ENCODE assay signal across 1 cellular context in the genomic region with DNA sequence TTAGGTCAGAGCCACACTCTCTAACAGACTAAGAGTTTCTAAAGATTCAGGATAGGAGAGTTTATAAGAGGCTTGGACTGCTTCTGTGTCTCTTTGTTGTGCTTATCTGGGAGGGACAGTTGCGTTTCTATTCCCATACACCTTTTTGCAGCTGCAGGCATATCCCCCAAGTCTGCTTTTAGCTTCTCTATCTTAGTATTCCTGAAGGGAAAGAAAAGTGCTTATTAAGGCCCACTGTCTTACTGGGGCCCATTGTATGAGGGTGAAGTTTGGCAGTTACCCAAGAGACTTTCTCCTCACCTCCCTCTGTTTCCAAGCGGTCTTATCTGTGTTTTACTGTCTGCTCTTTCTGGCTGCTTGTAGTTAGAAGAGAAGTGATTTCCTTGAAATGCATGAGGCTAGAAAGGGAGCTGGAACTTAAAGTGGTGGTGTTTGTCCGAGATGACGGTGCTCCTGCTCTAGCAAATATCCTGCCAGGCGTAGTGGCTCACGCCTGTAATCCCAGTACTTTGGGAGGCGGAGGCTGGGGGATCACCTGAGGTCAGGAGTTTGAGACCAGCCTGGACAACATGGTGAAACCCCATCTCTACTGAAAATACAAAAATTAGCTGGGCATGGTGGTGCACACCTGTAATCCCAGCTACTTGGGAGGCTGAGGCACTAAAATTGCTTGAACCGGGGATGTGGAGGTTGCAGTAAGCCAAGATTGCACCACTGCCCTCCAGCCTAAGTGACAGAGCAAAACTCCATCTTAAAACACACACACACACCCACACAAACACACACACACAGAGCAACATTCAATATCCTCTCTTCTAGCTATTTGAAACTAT.
TF ChIP-seq lines count a peak whose summit lies in the region.
"Not testable (repeated sequence)": the region's sequence is repeated elsewhere in the genome, so short reads cannot be mapped to it uniquely, and the experiment has no call there.

No MANE protein-coding gene starts in this region.

TF ChIP-seq in K562, 482 proteins besides CTCF, POLR2A, EP300 and RAD21 (continues in another document):
- peak; percentile 54 for TF ChIP-seq DACH1 (IDR thresholded peaks at IDR 0.05; ENCODE audit: partially characterized antibody)
- peak; percentile 65; the same call in 1 of the 2 replicates for TF ChIP-seq NCOA1 (IDR thresholded peaks at IDR 0.05; ENCODE audit: low read depth)
- TF ChIP-seq ZNF316 (IDR thresholded peaks at IDR 0.05): peak; percentile 32; the same call in 1 of the 2 replicates
- TF ChIP-seq CBFA2T3 (IDR thresholded peaks at IDR 0.05): peak; percentile 97
- TF ChIP-seq ZKSCAN8 (CRISPR knock-in tag; IDR thresholded peaks at IDR 0.05): 0 out of 2 replicates have a peak, but pooled peaks have one; percentile 55
- peak; percentile 92 for TF ChIP-seq TAL1 (IDR thresholded peaks at IDR 0.05)
- peak; percentile 5 for TF ChIP-seq TAF1 (IDR thresholded peaks at IDR 0.05; ENCODE audit: control insufficient read depth, extremely low read depth, insufficient read depth, low read length, severe bottlenecking)
- TF ChIP-seq, protein P1, sequence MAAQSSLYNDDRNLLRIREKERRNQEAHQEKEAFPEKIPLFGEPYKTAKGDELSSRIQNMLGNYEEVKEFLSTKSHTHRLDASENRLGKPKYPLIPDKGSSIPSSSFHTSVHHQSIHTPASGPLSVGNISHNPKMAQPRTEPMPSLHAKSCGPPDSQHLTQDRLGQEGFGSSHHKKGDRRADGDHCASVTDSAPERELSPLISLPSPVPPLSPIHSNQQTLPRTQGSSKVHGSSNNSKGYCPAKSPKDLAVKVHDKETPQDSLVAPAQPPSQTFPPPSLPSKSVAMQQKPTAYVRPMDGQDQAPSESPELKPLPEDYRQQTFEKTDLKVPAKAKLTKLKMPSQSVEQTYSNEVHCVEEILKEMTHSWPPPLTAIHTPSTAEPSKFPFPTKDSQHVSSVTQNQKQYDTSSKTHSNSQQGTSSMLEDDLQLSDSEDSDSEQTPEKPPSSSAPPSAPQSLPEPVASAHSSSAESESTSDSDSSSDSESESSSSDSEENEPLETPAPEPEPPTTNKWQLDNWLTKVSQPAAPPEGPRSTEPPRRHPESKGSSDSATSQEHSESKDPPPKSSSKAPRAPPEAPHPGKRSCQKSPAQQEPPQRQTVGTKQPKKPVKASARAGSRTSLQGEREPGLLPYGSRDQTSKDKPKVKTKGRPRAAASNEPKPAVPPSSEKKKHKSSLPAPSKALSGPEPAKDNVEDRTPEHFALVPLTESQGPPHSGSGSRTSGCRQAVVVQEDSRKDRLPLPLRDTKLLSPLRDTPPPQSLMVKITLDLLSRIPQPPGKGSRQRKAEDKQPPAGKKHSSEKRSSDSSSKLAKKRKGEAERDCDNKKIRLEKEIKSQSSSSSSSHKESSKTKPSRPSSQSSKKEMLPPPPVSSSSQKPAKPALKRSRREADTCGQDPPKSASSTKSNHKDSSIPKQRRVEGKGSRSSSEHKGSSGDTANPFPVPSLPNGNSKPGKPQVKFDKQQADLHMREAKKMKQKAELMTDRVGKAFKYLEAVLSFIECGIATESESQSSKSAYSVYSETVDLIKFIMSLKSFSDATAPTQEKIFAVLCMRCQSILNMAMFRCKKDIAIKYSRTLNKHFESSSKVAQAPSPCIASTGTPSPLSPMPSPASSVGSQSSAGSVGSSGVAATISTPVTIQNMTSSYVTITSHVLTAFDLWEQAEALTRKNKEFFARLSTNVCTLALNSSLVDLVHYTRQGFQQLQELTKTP (IDR thresholded peaks at IDR 0.05; ENCODE audit: low read depth in 1 of 2, partially characterized antibody in 2 of 2): peak in 1 of 2 experiments; percentile 70
- TF ChIP-seq, protein P2, sequence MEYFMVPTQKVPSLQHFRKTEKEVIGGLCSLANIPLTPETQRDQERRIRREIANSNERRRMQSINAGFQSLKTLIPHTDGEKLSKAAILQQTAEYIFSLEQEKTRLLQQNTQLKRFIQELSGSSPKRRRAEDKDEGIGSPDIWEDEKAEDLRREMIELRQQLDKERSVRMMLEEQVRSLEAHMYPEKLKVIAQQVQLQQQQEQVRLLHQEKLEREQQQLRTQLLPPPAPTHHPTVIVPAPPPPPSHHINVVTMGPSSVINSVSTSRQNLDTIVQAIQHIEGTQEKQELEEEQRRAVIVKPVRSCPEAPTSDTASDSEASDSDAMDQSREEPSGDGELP (CRISPR knock-in tag; IDR thresholded peaks at IDR 0.05; ENCODE audit: borderline replicate concordance): 0 out of 2 replicates have a peak, but pooled peaks have one; percentile 18
- peak; percentile 90 for TF ChIP-seq LEF1 (IDR thresholded peaks at IDR 0.05)
- peak; percentile 42; the same call in 1 of the 2 replicates for TF ChIP-seq DMBX1 (CRISPR knock-in tag; IDR thresholded peaks at IDR 0.05; ENCODE audit: borderline replicate concordance)
- peak; percentile 66; the same call in 1 of the 2 replicates for TF ChIP-seq CTBP1 (IDR thresholded peaks at IDR 0.05; ENCODE audit: borderline replicate concordance)
- TF ChIP-seq SOX6 (IDR thresholded peaks at IDR 0.05): peak; percentile 97
- TF ChIP-seq CCNT2 (IDR thresholded peaks at IDR 0.05; ENCODE audit: borderline replicate concordance, extremely low read depth, insufficient read length, low read depth, low read length): peak; percentile 51
- peak; percentile 82; the same call in 1 of the 2 replicates for TF ChIP-seq SMARCA5 (IDR thresholded peaks at IDR 0.05)
- peak; percentile 73 for TF ChIP-seq FOXM1 (IDR thresholded peaks at IDR 0.05; ENCODE audit: low read depth)
- not testable (repeated sequence) for TF ChIP-seq FOXM1 (CRISPR knock-in tag; IDR thresholded peaks at IDR 0.05; ENCODE audit: low read depth); MYNN (CRISPR knock-in tag; IDR thresholded peaks at IDR 0.05); NR4A1 (CRISPR knock-in tag; IDR thresholded peaks at IDR 0.05); TEAD4 (CRISPR knock-in tag; IDR thresholded peaks at IDR 0.05; ENCODE audit: borderline replicate concordance)
- TF ChIP-seq C11orf30 (IDR thresholded peaks at IDR 0.05; ENCODE audit: low read depth): peak; percentile 34; the same call in 1 of the 2 replicates
- TF ChIP-seq RBM25 (IDR thresholded peaks at IDR 0.05; ENCODE audit: low read depth, low read length, severe bottlenecking): peak; percentile 41
- TF ChIP-seq THRAP3 (IDR thresholded peaks at IDR 0.05; ENCODE audit: borderline replicate concordance): 0 out of 2 replicates have a peak, but pooled peaks have one; percentile 56
- TF ChIP-seq MTA2 (IDR thresholded peaks at IDR 0.05; ENCODE audit: low read depth): peak; percentile 87
- peak; percentile 96 for TF ChIP-seq CBFA2T2 (conservative IDR thresholded peaks at IDR 0.05)
- peak; percentile 39; the same call in 1 of the 2 replicates for TF ChIP-seq KLF1 (tag; IDR thresholded peaks at IDR 0.05)
- peak; percentile 83 to 91 for TF ChIP-seq TRIM24 (IDR thresholded peaks at IDR 0.05)
- 0 out of 2 replicates have a peak, but pooled peaks have one; percentile 76 for TF ChIP-seq HDGF (IDR thresholded peaks at IDR 0.05)
- TF ChIP-seq CHAMP1 (IDR thresholded peaks at IDR 0.05): peak; percentile 41; the same call in 1 of the 2 replicates
- TF ChIP-seq MAFG (tag; conservative IDR thresholded peaks at IDR 0.05): peak; percentile 48; the same call in 1 of the 2 replicates
- TF ChIP-seq MNT (conservative IDR thresholded peaks at IDR 0.05): peak in 1 of 2 experiments; percentile 31; a peak in 1 of 4 replicates
- peak; percentile 84 for TF ChIP-seq SMARCA4 (IDR thresholded peaks at IDR 0.05)
- peak; percentile 68 for TF ChIP-seq POLR2AphosphoS5 (IDR thresholded peaks at IDR 0.05; ENCODE audit: control insufficient read depth, insufficient read depth, low read depth, low read length)
- peak; percentile 79 for TF ChIP-seq SMARCE1 (IDR thresholded peaks at IDR 0.05)
- TF ChIP-seq GATA2 (CRISPR knock-in tag; IDR thresholded peaks at IDR 0.05): peak; percentile 78
- TF ChIP-seq PML (IDR thresholded peaks at IDR 0.05; ENCODE audit: low read length): peak; percentile 72
- TF ChIP-seq PHB2 (IDR thresholded peaks at IDR 0.05; ENCODE audit: low read depth): 0 out of 2 replicates have a peak, but pooled peaks have one; percentile 31
- TF ChIP-seq NCOR1 (IDR thresholded peaks at IDR 0.05): peak; percentile 94
- TF ChIP-seq HDAC1 (IDR thresholded peaks at IDR 0.05): peak in 1 of 2 experiments; percentile 78; a peak in 2 of 4 replicates
- peak; percentile 18; the same call in 1 of the 2 replicates for TF ChIP-seq MEF2A (IDR thresholded peaks at IDR 0.05; ENCODE audit: control insufficient read depth, low read depth, low read length)
- peak; percentile 55; the same call in 1 of the 2 replicates for TF ChIP-seq STAT5A (IDR thresholded peaks at IDR 0.05; ENCODE audit: borderline replicate concordance, low read length)
- peak in 1 of 2 experiments; percentile 12; a peak in 2 of 4 replicates for TF ChIP-seq RCOR1 (IDR thresholded peaks at IDR 0.05; ENCODE audit: borderline replicate concordance in 1 of 2, low read depth in 2 of 2, low read length in 2 of 2)
- peak; percentile 24 for TF ChIP-seq POLR3A (IDR thresholded peaks at IDR 0.05; ENCODE audit: borderline replicate concordance, extremely low read depth, insufficient read depth, insufficient read length)
- peak; percentile 51; the same call in 1 of the 2 replicates for TF ChIP-seq MYNN (IDR thresholded peaks at IDR 0.05)
- TF ChIP-seq HDAC3 (IDR thresholded peaks at IDR 0.05; ENCODE audit: borderline replicate concordance, partially characterized antibody): peak; percentile 90
- TF ChIP-seq BCOR (IDR thresholded peaks at IDR 0.05): peak; percentile 91
- peak; percentile 61; the same call in 1 of the 2 replicates for TF ChIP-seq ZNF274 (IDR thresholded peaks at IDR 0.05; ENCODE audit: borderline replicate concordance, low read depth, low read length)
- TF ChIP-seq RNF2 (IDR thresholded peaks at IDR 0.05): peak; percentile 62
- 0 out of 2 replicates have a peak, but pooled peaks have one; percentile 67 for TF ChIP-seq NR4A1 (tag; IDR thresholded peaks at IDR 0.05)
- peak; percentile 48; the same call in 1 of the 2 replicates for TF ChIP-seq BACH1 (tag; IDR thresholded peaks at IDR 0.05)
- TF ChIP-seq MAZ (CRISPR knock-in tag; conservative IDR thresholded peaks at IDR 0.05 in 1 of 2, IDR thresholded peaks at IDR 0.05 in 1 of 2): peak in 1 of 2 experiments; percentile 34; a peak in 1 of 4 replicates
- TF ChIP-seq TAF9B (IDR thresholded peaks at IDR 0.05; ENCODE audit: partially characterized antibody): peak; percentile 9
- TF ChIP-seq CXXC5 (CRISPR knock-in tag; IDR thresholded peaks at IDR 0.05): peak; percentile 52
- TF ChIP-seq, protein P3, sequence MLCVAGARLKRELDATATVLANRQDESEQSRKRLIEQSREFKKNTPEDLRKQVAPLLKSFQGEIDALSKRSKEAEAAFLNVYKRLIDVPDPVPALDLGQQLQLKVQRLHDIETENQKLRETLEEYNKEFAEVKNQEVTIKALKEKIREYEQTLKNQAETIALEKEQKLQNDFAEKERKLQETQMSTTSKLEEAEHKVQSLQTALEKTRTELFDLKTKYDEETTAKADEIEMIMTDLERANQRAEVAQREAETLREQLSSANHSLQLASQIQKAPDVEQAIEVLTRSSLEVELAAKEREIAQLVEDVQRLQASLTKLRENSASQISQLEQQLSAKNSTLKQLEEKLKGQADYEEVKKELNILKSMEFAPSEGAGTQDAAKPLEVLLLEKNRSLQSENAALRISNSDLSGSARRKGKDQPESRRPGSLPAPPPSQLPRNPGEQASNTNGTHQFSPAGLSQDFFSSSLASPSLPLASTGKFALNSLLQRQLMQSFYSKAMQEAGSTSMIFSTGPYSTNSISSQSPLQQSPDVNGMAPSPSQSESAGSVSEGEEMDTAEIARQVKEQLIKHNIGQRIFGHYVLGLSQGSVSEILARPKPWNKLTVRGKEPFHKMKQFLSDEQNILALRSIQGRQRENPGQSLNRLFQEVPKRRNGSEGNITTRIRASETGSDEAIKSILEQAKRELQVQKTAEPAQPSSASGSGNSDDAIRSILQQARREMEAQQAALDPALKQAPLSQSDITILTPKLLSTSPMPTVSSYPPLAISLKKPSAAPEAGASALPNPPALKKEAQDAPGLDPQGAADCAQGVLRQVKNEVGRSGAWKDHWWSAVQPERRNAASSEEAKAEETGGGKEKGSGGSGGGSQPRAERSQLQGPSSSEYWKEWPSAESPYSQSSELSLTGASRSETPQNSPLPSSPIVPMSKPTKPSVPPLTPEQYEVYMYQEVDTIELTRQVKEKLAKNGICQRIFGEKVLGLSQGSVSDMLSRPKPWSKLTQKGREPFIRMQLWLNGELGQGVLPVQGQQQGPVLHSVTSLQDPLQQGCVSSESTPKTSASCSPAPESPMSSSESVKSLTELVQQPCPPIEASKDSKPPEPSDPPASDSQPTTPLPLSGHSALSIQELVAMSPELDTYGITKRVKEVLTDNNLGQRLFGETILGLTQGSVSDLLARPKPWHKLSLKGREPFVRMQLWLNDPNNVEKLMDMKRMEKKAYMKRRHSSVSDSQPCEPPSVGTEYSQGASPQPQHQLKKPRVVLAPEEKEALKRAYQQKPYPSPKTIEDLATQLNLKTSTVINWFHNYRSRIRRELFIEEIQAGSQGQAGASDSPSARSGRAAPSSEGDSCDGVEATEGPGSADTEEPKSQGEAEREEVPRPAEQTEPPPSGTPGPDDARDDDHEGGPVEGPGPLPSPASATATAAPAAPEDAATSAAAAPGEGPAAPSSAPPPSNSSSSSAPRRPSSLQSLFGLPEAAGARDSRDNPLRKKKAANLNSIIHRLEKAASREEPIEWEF (CRISPR knock-in tag; IDR thresholded peaks at IDR 0.05): 0 out of 2 replicates have a peak, but pooled peaks have one; percentile 33
- peak; percentile 88 for TF ChIP-seq TEAD4 (IDR thresholded peaks at IDR 0.05; ENCODE audit: low read length)
